ENCODE assay signal across 8 cellular contexts in genomic region chr22:20116951-20117645, GRCh38. TPM values are rescaled to one million over a fixed set of nuclear protein-coding genes. Genes with fewer than 3 reads are reported as not detected.
DNase-seq lines count a peak whose midpoint lies in the region; ATAC-seq and TF ChIP-seq lines count a peak whose summit lies in the region.

Gene TRMT2A (minus strand): TSS chr22:20117226. CDS start chr22:20116906, 320 bp downstream.

- peaks cover 4% of the 10 kb centered on the region for H3K4me1 Mint-ChIP-seq in glutamatergic neuron (ENCODE audit: low read depth, unreplicated experiment)
- peaks cover 17% of the 10 kb centered on the region for H3K4me1 Mint-ChIP-seq in osteocyte (ENCODE audit: unreplicated experiment)

- peaks cover 12% of the 10 kb centered on the region for H3K27me3 Mint-ChIP-seq in glutamatergic neuron (ENCODE audit: unreplicated experiment)
- no peaks in the 10 kb centered on the region for H3K27me3 Mint-ChIP-seq in osteocyte (ENCODE audit: unreplicated experiment)

- DNase-seq in GM10248 (ENCODE audit: extremely low spot score) (peak; percentile 98), NCI-H1092 (lab: John Stamatoyannopoulos, UW) (peak; percentile 96), glutamatergic neuron (peak; percentile 98), osteocyte (ENCODE audit: extremely low spot score, unreplicated experiment) (peak; percentile 99)
- peak; percentile 98 to 99 for DNase-seq in activated naive CD4-positive, alpha-beta T cell treated with anti-CD3 and anti-CD28 coated beads, Interleukin-2, amount 50 U/mL, for 72 hours (ENCODE audit: low spot score in 2 of 2)

- H3K9me3 Mint-ChIP-seq in activated naive CD4-positive, alpha-beta T cell treated with anti-CD3 and anti-CD28 coated beads, Interleukin-2, amount 50 U/mL, for 72 hours, result no peaks in the 10 kb centered on the region
- H3K9me3 Mint-ChIP-seq in glutamatergic neuron (ENCODE audit: unreplicated experiment) (peaks cover 5% of the 10 kb centered on the region), osteocyte (ENCODE audit: unreplicated experiment) (no peaks in the 10 kb centered on the region)

- POLR2A ChIA-PET in GM10248 (lab: Yijun Ruan, JAX), result interaction anchor here (0.6 to 1.6 kb wide), 5 partner anchors 10 to 756 kb away, joined by 3 to 4 read pairs (median 4); no protein-coding TSS in a partner anchor

- H3K9me3 ChIP-seq in thymus (ENCODE audit: control insufficient read depth), result no peaks in the 10 kb centered on the region

- TF ChIP-seq CTCF in GM10248 (IDR thresholded peaks at IDR 0.05; ENCODE audit: control extremely low read depth, extremely low read depth, low read depth, missing control alignments) (peak; percentile 4), glutamatergic neuron (IDR thresholded peaks at IDR 0.05; ENCODE audit: partially characterized antibody, unreplicated experiment) (no peak), osteocyte (IDR thresholded peaks at IDR 0.05) (no peak)

- ATAC-seq in HG02588 (IDR thresholded peaks at IDR 0.05; ENCODE audit: unreplicated experiment) (peak; percentile 75), SK-N-SH treated with all-trans-retinoic acid at 6 μM for 48 hours (peak; percentile 83)
- peak; percentile 79 to 86 for ATAC-seq in activated naive CD4-positive, alpha-beta T cell treated with anti-CD3 and anti-CD28 coated beads, Interleukin-2, amount 50 U/mL, for 72 hours

- H3K27me3 ChIP-seq in thymus (ENCODE audit: control insufficient read depth, insufficient read depth), result no peaks in the 10 kb centered on the region

- H3K4me3 Mint-ChIP-seq in glutamatergic neuron (ENCODE audit: unreplicated experiment), result peak within 1 kb of the TSS; percentile 91
- H3K4me3 Mint-ChIP-seq in osteocyte (ENCODE audit: unreplicated experiment), result peak within 1 kb of the TSS; percentile 84

- peaks cover 24% of the 10 kb centered on the region for H3K4me1 ChIP-seq in thymus (ENCODE audit: control insufficient read depth, insufficient read depth, low read length)

- H3K36me3 Mint-ChIP-seq in activated naive CD4-positive, alpha-beta T cell treated with anti-CD3 and anti-CD28 coated beads, Interleukin-2, amount 50 U/mL, for 72 hours, result peaks cover 46 to 50% of the 10 kb centered on the region in 2 donors
- H3K36me3 Mint-ChIP-seq in glutamatergic neuron (ENCODE audit: unreplicated experiment) (no peaks in the 10 kb centered on the region), osteocyte (ENCODE audit: unreplicated experiment) (peaks cover 18% of the 10 kb centered on the region)

- peak within 1 kb of the TSS; percentile 80 for H3K27ac ChIP-seq in thymus (ENCODE audit: low read depth)

- peaks cover 67% of the 10 kb centered on the region for H3K36me3 ChIP-seq in thymus (ENCODE audit: control insufficient read depth, insufficient read depth)

- H3K27ac Mint-ChIP-seq in activated naive CD4-positive, alpha-beta T cell treated with anti-CD3 and anti-CD28 coated beads, Interleukin-2, amount 50 U/mL, for 72 hours, result peak within 1 kb of the TSS; percentile 93 to 97
- H3K27ac Mint-ChIP-seq in glutamatergic neuron (ENCODE audit: unreplicated experiment) (peak within 1 kb of the TSS; percentile 89), osteocyte (ENCODE audit: unreplicated experiment) (peak within 1 kb of the TSS; percentile 82)

- peak within 1 kb of the TSS; percentile 91 for H3K4me3 ChIP-seq in thymus (ENCODE audit: low read length)

- under 1% methylated on average over 93 of the region's 93 CpGs for WGBS in thymus

- CTCF ChIA-PET in GM10248 (lab: Yijun Ruan, JAX), result interaction anchor here (1.1 to 2.2 kb wide), 2 partner anchors 9 to 12 kb away, joined by 3 to 10 read pairs; no protein-coding TSS in a partner anchor

TF ChIP-seq in SK-N-SH treated with all-trans-retinoic acid at 6 μM for 48 hours, 23 proteins besides CTCF, POLR2A, EP300 and RAD21:
- TF ChIP-seq TSHZ2 (CRISPR knock-in tag; IDR thresholded peaks at IDR 0.05) (peak; percentile 65; the same call in 1 of the 2 replicates), ZFP3 (CRISPR knock-in tag; IDR thresholded peaks at IDR 0.05) (0 out of 2 replicates have a peak, but pooled peaks have one; percentile 30), ESRRG (CRISPR knock-in tag; IDR thresholded peaks at IDR 0.05) (no peak), PPARA (CRISPR knock-in tag; IDR thresholded peaks at IDR 0.05; ENCODE audit: borderline replicate concordance) (0 out of 2 replicates have a peak, but pooled peaks have one; percentile 55), RARB (CRISPR knock-in tag; IDR thresholded peaks at IDR 0.05) (no peak)
TF ChIP-seq in SK-N-SH treated with all-trans-retinoic acid at 6 μM for 48 hours: peak in this region for 3.

RNA-seq across cellular contexts. Expression of gene TRMT2A, which starts in this region (rescaled TPM):
- total RNA-seq in activated naive CD4-positive, alpha-beta T cell treated with anti-CD3 and anti-CD28 coated beads, Interleukin-2, amount 50 U/mL, for 72 hours, result 10 to 100 TPM; 79.9 to 93.9 TPM
- total RNA-seq in glutamatergic neuron (ENCODE audit: unreplicated experiment), result 62.1 TPM
- 60.8 and 62.9 TPM in 2 replicates for total RNA-seq in osteocyte
- polyA plus RNA-seq in thymus, result 92.4 TPM

Comparison
In these comparisons a context has a peak if more than half of its experiments do, and no peak if none do; other contexts are left out.
1. Peak in every context shown above with its lines: DNase-seq, ATAC-seq, H3K4me3 ChIP-seq and H3K27ac ChIP-seq.